ENCODE assay signal across 9 cellular contexts in the genomic region with DNA sequence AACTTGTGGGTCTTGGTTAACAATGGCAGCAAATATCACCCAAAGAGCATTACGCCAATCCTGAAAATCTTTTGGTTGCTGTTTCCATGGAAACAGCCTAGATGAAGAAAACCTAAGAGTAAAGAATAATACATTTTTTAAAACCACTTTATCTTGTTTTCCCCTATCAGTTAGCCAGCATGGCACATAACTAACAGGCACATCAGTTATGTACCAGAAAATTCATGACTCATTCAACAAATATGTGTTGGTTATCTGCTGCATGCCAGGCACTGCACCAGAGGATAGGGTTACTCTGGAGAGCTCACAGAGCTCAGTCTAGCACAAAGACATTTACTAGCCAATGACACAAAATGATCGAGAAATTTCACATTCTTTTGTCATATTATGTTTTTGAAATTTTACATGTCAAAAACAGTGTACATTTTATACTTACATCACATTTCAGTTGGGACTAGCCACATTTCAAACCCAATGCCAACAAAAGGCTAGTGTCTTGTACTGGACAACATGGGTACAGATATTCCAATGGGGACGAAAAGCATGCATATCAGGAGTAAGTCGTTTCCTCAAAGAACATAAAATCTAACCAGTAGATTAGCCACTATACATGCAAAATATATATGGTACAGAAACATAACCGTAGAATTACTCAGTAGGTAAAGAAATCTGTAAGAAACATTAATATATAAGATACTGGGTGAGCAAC. TPM values are rescaled to one million over a fixed set of nuclear protein-coding genes. Genes with fewer than 3 reads are reported as not detected.
DNase-seq lines count a peak whose midpoint lies in the region; ATAC-seq lines count a peak whose summit lies in the region.
"Had no signal": no experiment of that assay in that cellular context is flagged by ENCODE, and none has a peak within 500 bp of the region (broad histone marks: within the 10 kb centered on the region; RNA-seq: fewer than 3 reads in every experiment).

No MANE protein-coding gene starts in this region.

- DNase-seq in Daoy (ENCODE audit: low read depth): peak; percentile 60
- DNase-seq in RKO (ENCODE audit: low spot score): peak; percentile 52
- DNase-seq in fibroblast of gingiva (ENCODE audit: low read depth): peak; percentile 77
- peak; percentile 23 for DNase-seq in mucosa of gallbladder (ENCODE audit: low spot score)
- DNase-seq in cerebellar cortex (ENCODE audit: low spot score): no peak
- DNase-seq in ureter (ENCODE audit: low spot score): no peak
- DNase-seq in activated T-cell treated with anti-CD3 and anti-CD28 coated beads for 4 hours: no peak
- DNase-seq: hypothalamus had no signal

- ATAC-seq in HG02970 (IDR thresholded peaks at IDR 0.05; ENCODE audit: low FRiP score, unreplicated experiment): no peak

RNA-seq across cellular contexts. Expression of gene LNX2, which starts 20.3 kb away (rescaled TPM):
- total RNA-seq in Daoy (2014; rRNA removed; shearing (Covaris generic)): 4.5 and 6.6 TPM in 2 replicates
- total RNA-seq in mucosa of gallbladder (34.0 TPM), ureter (15.0 TPM)

RNA-seq across cellular contexts. Expression of gene POLR1D, which starts 21.7 kb away (rescaled TPM):
- 90.7 and 123 TPM in 2 replicates for total RNA-seq in Daoy (2014; rRNA removed; shearing (Covaris generic))
- total RNA-seq in mucosa of gallbladder (153 TPM), ureter (120 TPM)

Comparison
In these comparisons a context has a peak if more than half of its experiments do, and no peak if none do; other contexts are left out.
1. DNase-seq: peak in Daoy (single experiment), RKO (single experiment), fibroblast of gingiva (single experiment) and mucosa of gallbladder (single experiment); none in cerebellar cortex (single experiment), ureter (single experiment) and activated T-cell treated with anti-CD3 and anti-CD28 coated beads for 4 hours (single experiment).